Comparison of ENCODE assay signal across 25 cellular contexts in genomic region chr17:19883537-19884215, GRCh38. TPM values are rescaled to one million over a fixed set of nuclear protein-coding genes. Genes with fewer than 3 reads are reported as not detected.
DNase-seq lines count a peak whose midpoint lies in the region; ATAC-seq, FAIRE-seq and TF ChIP-seq lines count a peak whose summit lies in the region.
"Had no signal": no experiment of that assay in that cellular context is flagged by ENCODE, and none has a peak within 500 bp of the region (broad histone marks: within the 10 kb centered on the region; RNA-seq: fewer than 3 reads in every experiment).

No MANE protein-coding gene starts in this region.

- H2AK5ac ChIP-seq in IMR-90 (ENCODE audit: low read depth, low read length) = no peak overlapping the region

- H2BK20ac ChIP-seq in IMR-90 (ENCODE audit: low read depth, low read length) = no peak overlapping the region

- no peak overlapping the region for H2BK5ac ChIP-seq in IMR-90 (ENCODE audit: low read depth, low read length, poor library complexity, severe bottlenecking)

- H3K4me3 Mint-ChIP-seq in activated naive CD8-positive, alpha-beta T cell treated with anti-CD3 and anti-CD28 coated beads, Interleukin-2, amount 50 U/mL, for 24 hours = no peak overlapping the region
- no peak overlapping the region for H3K4me3 Mint-ChIP-seq in activated naive CD8-positive, alpha-beta T cell treated with anti-CD3 and anti-CD28 coated beads for 36 hours
- no peak overlapping the region for H3K4me3 Mint-ChIP-seq in CD14-positive monocyte
- H3K4me3 Mint-ChIP-seq: CD4-positive, alpha-beta memory T cell; GM23338 had no signal

- peak overlapping the region; percentile 32 for H2AFZ ChIP-seq in IMR-90 (replicated peaks; ENCODE audit: low read length, poor library complexity)
- no peak overlapping the region for H2AFZ ChIP-seq in K562 (ENCODE audit: low read depth, low read length)
- H2AFZ ChIP-seq: GM23338 had no signal

- H3K27ac Mint-ChIP-seq in activated naive CD8-positive, alpha-beta T cell treated with anti-CD3 and anti-CD28 coated beads, Interleukin-2, amount 50 U/mL, for 24 hours = no peak overlapping the region
- no peak overlapping the region for H3K27ac Mint-ChIP-seq in activated naive CD8-positive, alpha-beta T cell treated with anti-CD3 and anti-CD28 coated beads for 36 hours
- no peak overlapping the region for H3K27ac Mint-ChIP-seq in CD14-positive monocyte
- H3K27ac Mint-ChIP-seq: GM23338 had no signal

- TF ChIP-seq EP300 in K562 (IDR thresholded peaks at IDR 0.05; ENCODE audit: low read length) = no peak

- POLR2A ChIA-PET in IMR-90 (lab: Charles Lee; ENCODE audit: unreplicated experiment) = no interaction called here
- POLR2A ChIA-PET in K562 (lab: Yijun Ruan, JAX) = no interaction called here

- H3K9me3 Mint-ChIP-seq in activated naive CD8-positive, alpha-beta T cell treated with anti-CD3 and anti-CD28 coated beads, Interleukin-2, amount 50 U/mL, for 24 hours = no peaks in the 10 kb centered on the region
- no peaks in the 10 kb centered on the region for H3K9me3 Mint-ChIP-seq in activated naive CD8-positive, alpha-beta T cell treated with anti-CD3 and anti-CD28 coated beads for 36 hours
- peaks cover 0 to 2% (median 0%) of the 10 kb centered on the region in 7 donors for H3K9me3 Mint-ChIP-seq in CD14-positive monocyte
- H3K9me3 Mint-ChIP-seq: GM23338 had no signal

- no peak for TF ChIP-seq CTCF in IMR-90 (conservative IDR thresholded peaks at IDR 0.05; ENCODE audit: low read depth, low read length)
- no peak for TF ChIP-seq CTCF in K562 (IDR thresholded peaks at IDR 0.05 in 2 of 3, conservative IDR thresholded peaks at IDR 0.05 in 1 of 3; ENCODE audit: insufficient read depth in 2 of 3, low read depth in 1 of 3, low read length in 3 of 3)
- TF ChIP-seq CTCF in spleen (IDR thresholded peaks at IDR 0.05 in 8 of 11, conservative IDR thresholded peaks at IDR 0.05 in 3 of 11) = no peak
- no peak for TF ChIP-seq CTCF in mucosa of descending colon (IDR thresholded peaks at IDR 0.05)
- TF ChIP-seq CTCF in CD14-positive monocyte (IDR thresholded peaks at IDR 0.05) = no peak

- H3K18ac ChIP-seq in IMR-90 (ENCODE audit: low read depth, low read length) = no peak overlapping the region

- TF ChIP-seq RAD21 in IMR-90 (IDR thresholded peaks at IDR 0.05; ENCODE audit: low read length) (no peak), K562 (CRISPR knock-in tag; conservative IDR thresholded peaks at IDR 0.05 in 1 of 2, IDR thresholded peaks at IDR 0.05 in 1 of 2) (no peak)

- DNase-seq in activated naive CD8-positive, alpha-beta T cell treated with anti-CD3 and anti-CD28 coated beads, Interleukin-2, amount 50 U/mL, for 24 hours = no peak
- DNase-seq in activated naive CD8-positive, alpha-beta T cell treated with anti-CD3 and anti-CD28 coated beads for 36 hours = no peak
- DNase-seq in IMR-90 (peak; percentile 34), K562 (ENCODE audit: extremely low read depth in 1 of 4, low spot score in 3 of 4) (no peak), spleen (peak; percentile 15), mucosa of descending colon (no peak), CD14-positive monocyte (ENCODE audit: low spot score) (no peak)
- DNase-seq: Caco-2; CD4-positive, alpha-beta memory T cell; DMS 273 treated with DMSO at 0.1 percent for 48 hours; DMS79 treated with DMSO at 0.1 percent for 48 hours; KBM-7; NCI-H1105; NCI-H146; NCI-H2029 treated with DMSO at 0.1 percent for 48 hours; NCI-H345; NCI-H524; NCI-H774; NK-92 treated with Interleukin-12 subunit alpha and Interleukin-12 subunit beta, amount 100 ng/mL, for 24 hours; SJCRH30 had no signal

- H3K4me2 ChIP-seq in IMR-90 (ENCODE audit: low read depth, low read length) (no peak overlapping the region), K562 (ENCODE audit: insufficient read depth, low read length) (peak overlapping the region; percentile 24; the same call in 1 of the 2 replicates)
- H3K4me2 ChIP-seq: BLaER1, GM23338 had no signal

- no peak overlapping the region for H4K91ac ChIP-seq in IMR-90 (ENCODE audit: insufficient read depth, low read depth, low read length)

- H3K79me2 ChIP-seq in K562 (ENCODE audit: control insufficient read depth, insufficient read depth, low read length) = no peaks in the 10 kb centered on the region

- no peak overlapping the region for H3K4me3 ChIP-seq in IMR-90 (ENCODE audit: insufficient read depth, low read depth, low read length)
- no peak overlapping the region for H3K4me3 ChIP-seq in K562
- no peak overlapping the region for H3K4me3 ChIP-seq in spleen
- H3K4me3 ChIP-seq in mucosa of descending colon = no peak overlapping the region
- H3K4me3 ChIP-seq: BLaER1, GM23338, HAP-1, SJCRH30 had no signal

- H3K14ac ChIP-seq in IMR-90 (replicated peaks; ENCODE audit: low read depth, low read length) = no peak overlapping the region

- TF ChIP-seq POLR2A in IMR-90 (IDR thresholded peaks at IDR 0.05; ENCODE audit: low read depth, low read length) (no peak), K562 (conservative IDR thresholded peaks at IDR 0.05) (no peak), spleen (IDR thresholded peaks at IDR 0.05) (no peak)

- H3K4me1 ChIP-seq in IMR-90 (ENCODE audit: control insufficient read depth, insufficient read depth, low read length) = no peaks in the 10 kb centered on the region
- no peaks in the 10 kb centered on the region for H3K4me1 ChIP-seq in K562 (replicated peaks in 1 of 2; ENCODE audit: control insufficient read depth in 2 of 2, insufficient read depth in 2 of 2, low read length in 2 of 2)
- H3K4me1 ChIP-seq in spleen = no peaks in the 10 kb centered on the region
- no peaks in the 10 kb centered on the region for H3K4me1 ChIP-seq in mucosa of descending colon (ENCODE audit: low read depth)
- H3K4me1 ChIP-seq: BLaER1, Caco-2, HAP-1, SJCRH30 had no signal

- no peaks in the 10 kb centered on the region for H3K79me1 ChIP-seq in IMR-90 (ENCODE audit: low read depth in 1 of 2, low read length in 2 of 2)

- no peak overlapping the region for H3K56ac ChIP-seq in IMR-90 (ENCODE audit: extremely low read depth, insufficient read depth, low read length)

- peaks cover 7% of the 10 kb centered on the region for H3K4me1 Mint-ChIP-seq in activated naive CD8-positive, alpha-beta T cell treated with anti-CD3 and anti-CD28 coated beads, Interleukin-2, amount 50 U/mL, for 24 hours
- H3K4me1 Mint-ChIP-seq in activated naive CD8-positive, alpha-beta T cell treated with anti-CD3 and anti-CD28 coated beads for 36 hours = peaks cover 13% of the 10 kb centered on the region
- peaks cover 8% of the 10 kb centered on the region for H3K4me1 Mint-ChIP-seq in CD14-positive monocyte
- H3K4me1 Mint-ChIP-seq: GM23338 had no signal

- H2BK120ac ChIP-seq in IMR-90 (ENCODE audit: low read depth, low read length) = no peak overlapping the region

- H4K8ac ChIP-seq in IMR-90 (ENCODE audit: low read depth in 2 of 2, low read length in 2 of 2) = no peak overlapping the region

- ATAC-seq in activated naive CD8-positive, alpha-beta T cell treated with anti-CD3 and anti-CD28 coated beads, Interleukin-2, amount 50 U/mL, for 24 hours = peak; percentile 57
- ATAC-seq in IMR-90 (ENCODE audit: low read depth) (no peak), K562 (peak; percentile 38; the same call in 2 of the 3 replicates), mucosa of descending colon (no peak), GM19455 (IDR thresholded peaks at IDR 0.05; ENCODE audit: unreplicated experiment) (no peak)
- ATAC-seq: GM23338, Panc1 had no signal

- FAIRE-seq in K562 (lab: Jason Lieb, UNC) = no peak

- no CpG with 5 or more reads among the region's 8 CpGs for WGBS in IMR-90 (ENCODE audit: extremely low coverage in 2 of 2, insufficient read length in 1 of 2), 2 experiments
- 19% methylated on average over 8 of the region's 8 CpGs for WGBS in K562 (ENCODE audit: insufficient coverage, low coverage, missing lambda C conversion rate)
- WGBS in spleen, 5 donors = 82 to 89% (median 86%) methylated on average over 8 of the region's 8 CpGs

- no peak overlapping the region for H2BK15ac ChIP-seq in IMR-90 (ENCODE audit: low read depth, low read length)

- no peak overlapping the region for H3K23ac ChIP-seq in IMR-90 (ENCODE audit: low read depth, low read length)

- H3K27me3 Mint-ChIP-seq in activated naive CD8-positive, alpha-beta T cell treated with anti-CD3 and anti-CD28 coated beads, Interleukin-2, amount 50 U/mL, for 24 hours = peaks cover 2% of the 10 kb centered on the region
- no peaks in the 10 kb centered on the region for H3K27me3 Mint-ChIP-seq in activated naive CD8-positive, alpha-beta T cell treated with anti-CD3 and anti-CD28 coated beads for 36 hours
- peaks cover 1 to 4% (median 4%) of the 10 kb centered on the region in 3 donors for H3K27me3 Mint-ChIP-seq in CD14-positive monocyte (ENCODE audit: low read depth in 3 of 3)
- H3K27me3 Mint-ChIP-seq: CD4-positive, alpha-beta memory T cell had no signal

- H3K9me1 ChIP-seq in IMR-90 (ENCODE audit: insufficient read depth, low read length) = no peaks in the 10 kb centered on the region
- H3K9me1 ChIP-seq in K562 (ENCODE audit: control insufficient read depth, insufficient read depth, low read length) = no peaks in the 10 kb centered on the region

- H3K27me3 ChIP-seq in IMR-90 (ENCODE audit: control insufficient read depth, insufficient read depth, low read length) = peaks cover 4% of the 10 kb centered on the region; the same call in 1 of the 2 replicates
- peaks cover 0 to 5% of the 10 kb centered on the region in 2 experiments; a peak in 2 of 5 replicates for H3K27me3 ChIP-seq in K562 (ENCODE audit: control insufficient read depth in 2 of 2, insufficient read depth in 2 of 2, low read length in 2 of 2)
- no peaks in the 10 kb centered on the region for H3K27me3 ChIP-seq in spleen (replicated peaks in 1 of 7)
- H3K27me3 ChIP-seq: BLaER1, SJCRH30 had no signal

- intact Hi-C loops in IMR-90 (cut with micrococcal nuclease) (no loop called here), K562 (cut with micrococcal nuclease) (no loop called here), spleen (cut with DNase I; ENCODE audit: low total_unique reads) (no loop called here), mucosa of descending colon (cut with DNase I, micrococcal nuclease) (no loop called here), CD14-positive monocyte (cut with micrococcal nuclease) (no loop called here)

- no peak overlapping the region for H3K27ac ChIP-seq in IMR-90 (ENCODE audit: insufficient read depth, low read length)
- H3K27ac ChIP-seq in K562 (ENCODE audit: extremely low read depth, low read depth, low read length) = no peak overlapping the region
- H3K27ac ChIP-seq in spleen = no peak overlapping the region
- H3K27ac ChIP-seq: BLaER1, SJCRH30 had no signal

- H2AK9ac ChIP-seq in IMR-90 (replicated peaks; ENCODE audit: low read depth, low read length, poor library complexity) = no peak overlapping the region

- in situ Hi-C loops in IMR-90 (cut with MboI; ENCODE audit: low sequenced_read_pairs) (no loop called here), K562 (cut with MboI) (no loop called here)

- no peak overlapping the region for H3K4ac ChIP-seq in IMR-90 (ENCODE audit: low read depth, low read length)

- dilution Hi-C loops in IMR-90 (cut with HindIII; ENCODE audit: low sequenced_read_pairs, unreplicated experiment) = no loop called here

- H4K20me1 ChIP-seq in IMR-90 (ENCODE audit: insufficient read depth, low read length) (no peaks in the 10 kb centered on the region), K562 (replicated peaks; ENCODE audit: control insufficient read depth, insufficient read depth, low read length) (no peaks in the 10 kb centered on the region)
- H4K20me1 ChIP-seq: BLaER1 had no signal

- H4K5ac ChIP-seq in IMR-90 (ENCODE audit: low read depth, low read length) = no peak overlapping the region

- H3K9me3 ChIP-seq in IMR-90 (ENCODE audit: control insufficient read depth, insufficient read depth, low read length) = no peaks in the 10 kb centered on the region
- no peaks in the 10 kb centered on the region for H3K9me3 ChIP-seq in K562 (replicated peaks; ENCODE audit: control insufficient read depth, insufficient read depth, low read depth, low read length)
- no peaks in the 10 kb centered on the region for H3K9me3 ChIP-seq in spleen
- H3K9me3 ChIP-seq in mucosa of descending colon = no peaks in the 10 kb centered on the region
- H3K9me3 ChIP-seq: BLaER1, Caco-2, HAP-1, SJCRH30 had no signal

- H3K36me3 ChIP-seq in IMR-90 (ENCODE audit: control insufficient read depth, insufficient read depth, low read length) (no peaks in the 10 kb centered on the region), K562 (ENCODE audit: control insufficient read depth, insufficient read depth, low read length) (no peaks in the 10 kb centered on the region), spleen (no peaks in the 10 kb centered on the region), mucosa of descending colon (ENCODE audit: low read depth) (no peaks in the 10 kb centered on the region)
- H3K36me3 ChIP-seq: BLaER1, HAP-1, SJCRH30 had no signal

- H3K36me3 Mint-ChIP-seq in activated naive CD8-positive, alpha-beta T cell treated with anti-CD3 and anti-CD28 coated beads, Interleukin-2, amount 50 U/mL, for 24 hours (ENCODE audit: low read depth) = no peaks in the 10 kb centered on the region
- H3K36me3 Mint-ChIP-seq in activated naive CD8-positive, alpha-beta T cell treated with anti-CD3 and anti-CD28 coated beads for 36 hours = no peaks in the 10 kb centered on the region
- no peaks in the 10 kb centered on the region for H3K36me3 Mint-ChIP-seq in CD14-positive monocyte
- H3K36me3 Mint-ChIP-seq: CD4-positive, alpha-beta memory T cell had no signal

- CTCF ChIA-PET in IMR-90 (lab: Yijun Ruan, JAX) (interaction anchor here (0.6 kb wide), 1 partner anchor 239 kb away, joined by 3 read pairs; no protein-coding TSS in a partner anchor), K562 (lab: Yijun Ruan, JAX; ENCODE audit: low intra/inter-chr PET ratio) (no interaction called here)

- H3K9ac ChIP-seq in IMR-90 (ENCODE audit: low read depth, low read length) = no peak overlapping the region
- no peak overlapping the region for H3K9ac ChIP-seq in K562 (ENCODE audit: insufficient read depth in 1 of 2, low read depth in 2 of 2, low read length in 2 of 2)
- H3K9ac ChIP-seq: BLaER1 had no signal

- BruUV-seq in IMR-90 (replicated peaks; lab: Mats Ljungman, UMichigan) = no TSS peak
- BruUV-seq in K562 (replicated peaks; lab: Mats Ljungman, UMichigan) = no TSS peak

RNA-seq across cellular contexts. Expression of gene ULK2, which starts 15.9 kb away (rescaled TPM):
- total RNA-seq in activated naive CD8-positive, alpha-beta T cell treated with anti-CD3 and anti-CD28 coated beads for 36 hours = 1 to 10 TPM; 4.9 to 5.8 TPM
- total RNA-seq in IMR-90 (2012; rRNA removed) (7.8 and 10.8 TPM in 2 replicates), K562 (2014; rRNA removed) (not detected in 2 replicates), K562 (2014; rRNA removed; fragmentation: Illumina TruSeq; extraction: Trizol) (not detected in 2 replicates), K562 (2015; rRNA removed; fragmentation: Illumina TruSeq; extraction: Trizol) (not detected in 2 replicates), K562 (2021) (0.18 and 0.38 TPM in 2 replicates), spleen (10 to 100 TPM; 12.2 to 20.9 (median 18.1) TPM), mucosa of descending colon (10 to 100 TPM in 1 of 3 donors, 1 to 10 TPM in 2; 6.7 to 29.8 (median 8.5) TPM)
- polyA plus RNA-seq in IMR-90 (2012; rRNA removed) (7.9 and 8.9 TPM in 2 replicates), K562 (2011; rRNA removed) (0.11 TPM in 1 of 2 replicates, not detected in the other), K562 (2014; fragmentation: Illumina TruSeq; extraction: Trizol) (not detected in 2 replicates), K562 (2014; fragmentation: Nextera tagmentation; extraction: Ambion mirVana) (under 1 TPM in 1 of 2 experiments, not detected in 1; 0.01 TPM), K562 (2014; rRNA removed) (0.03 TPM in 1 of 2 replicates, not detected in the other), spleen (1 to 10 TPM; 2.7 to 5.2 (median 3.6) TPM), CD14-positive monocyte (10 to 100 TPM in 1 of 2 donors, 1 to 10 TPM in 1; 8.5 to 12.3 TPM)
- 1.7 and 6.4 TPM in 2 replicates for polyA plus RNA-seq in IMR-90 (2012; cell fraction: cytosol; rRNA removed)
- polyA plus RNA-seq in IMR-90 (2012; cell fraction: nucleus; rRNA removed; ENCODE audit: low replicate concordance) = 20.1 and 24.2 TPM in 2 replicates
- total RNA-seq in K562 (2011; cell fraction: chromatin; rRNA removed; ENCODE audit: low replicate concordance) = not detected in 2 replicates
- total RNA-seq in K562 (2011; cell fraction: nucleolus; rRNA removed) = 0.17 TPM in 1 of 2 replicates, not detected in the other
- total RNA-seq in K562 (2011; cell fraction: nucleoplasm; rRNA removed) = not detected in 2 replicates
- not detected in 2 replicates for polyA plus RNA-seq in K562 (2011; cell fraction: cytosol; rRNA removed)
- polyA plus RNA-seq in K562 (2011; cell fraction: nucleus; rRNA removed) = not detected in 2 replicates
- 0.05 and 0.06 TPM in 2 replicates for polyA plus RNA-seq in K562 (2012)
- polyA minus RNA-seq in K562 (2011; rRNA and poly(A)+ RNA removed) = not detected in 2 replicates
- polyA minus RNA-seq in K562 (2011; cell fraction: cytosol; rRNA and poly(A)+ RNA removed) = not detected in 2 replicates
- polyA minus RNA-seq in K562 (2011; cell fraction: nucleus; rRNA and poly(A)+ RNA removed) = not detected in 2 replicates

Comparison
In these comparisons a context has a peak if more than half of its experiments do, and no peak if none do; other contexts are left out.
1. ATAC-seq: peak in activated naive CD8-positive, alpha-beta T cell treated with anti-CD3 and anti-CD28 coated beads, Interleukin-2, amount 50 U/mL, for 24 hours (single experiment) and K562 (single experiment); none in IMR-90 (single experiment), mucosa of descending colon (single experiment) and GM19455 (single experiment).
2. DNase-seq: peak in IMR-90 (single experiment) and spleen (single experiment); none in activated naive CD8-positive, alpha-beta T cell treated with anti-CD3 and anti-CD28 coated beads, Interleukin-2, amount 50 U/mL, for 24 hours (single experiment), activated naive CD8-positive, alpha-beta T cell treated with anti-CD3 and anti-CD28 coated beads for 36 hours (single experiment), K562 (0 of 4), mucosa of descending colon (0 of 3) and CD14-positive monocyte (single experiment).